ENCODE assay signal across 10 cellular contexts in genomic region chr20:62120365-62120762, GRCh38. TPM values are rescaled to one million over a fixed set of nuclear protein-coding genes. Genes with fewer than 3 reads are reported as not detected.
DNase-seq lines count a peak whose midpoint lies in the region; ATAC-seq and TF ChIP-seq lines count a peak whose summit lies in the region.
"Had no signal": no experiment of that assay in that cellular context is flagged by ENCODE, and none has a peak within 500 bp of the region (broad histone marks: within the 10 kb centered on the region; RNA-seq: fewer than 3 reads in every experiment).

No MANE protein-coding gene starts in this region.

- DNase-seq in activated CD4-positive, alpha-beta T cell treated with anti-CD3 and anti-CD28 coated beads, Interleukin-2, amount 10 ng/mL, durations not matched to agents 24 days and 14 days, result no peak
- DNase-seq in activated CD4-positive, alpha-beta T cell treated with anti-CD3 and anti-CD28 coated beads for 4 hours, result no peak
- DNase-seq in RWPE1 (ENCODE audit: low spot score) (no peak), endothelial cell (ENCODE audit: low spot score) (no peak), psoas muscle (no peak), dermis blood vessel endothelial cell (no peak)
- DNase-seq: activated CD4-positive, alpha-beta T cell treated with anti-CD3 and anti-CD28 coated beads, Interleukin-2, amount 50 U/mL, for 1 hour had no signal

- peaks cover 19% of the 10 kb centered on the region for H3K36me3 Mint-ChIP-seq in activated CD4-positive, alpha-beta T cell treated with anti-CD3 and anti-CD28 coated beads, Interleukin-2, amount 10 ng/mL, durations not matched to agents 24 days and 14 days (ENCODE audit: low read depth)
- peaks cover 11% of the 10 kb centered on the region for H3K36me3 Mint-ChIP-seq in endothelial cell (ENCODE audit: low read depth, unreplicated experiment)

- H3K4me3 Mint-ChIP-seq in activated CD4-positive, alpha-beta T cell treated with anti-CD3 and anti-CD28 coated beads, Interleukin-2, amount 10 ng/mL, durations not matched to agents 24 days and 14 days, result peak overlapping the region; percentile 58
- H3K4me3 Mint-ChIP-seq in endothelial cell (ENCODE audit: unreplicated experiment), result peak overlapping the region; percentile 10

- no peak for ATAC-seq in psoas muscle
- no peak for ATAC-seq in GM19467 (IDR thresholded peaks at IDR 0.05; ENCODE audit: unreplicated experiment)
- ATAC-seq in HG02588 (IDR thresholded peaks at IDR 0.05; ENCODE audit: unreplicated experiment), result no peak

- peaks cover 2 to 12% of the 10 kb centered on the region in 2 donors for H3K36me3 ChIP-seq in psoas muscle (ENCODE audit: insufficient read depth in 1 of 2, low read depth in 1 of 2)
- H3K36me3 ChIP-seq: colonic mucosa had no signal

- no peak overlapping the region for H3K4me3 ChIP-seq in psoas muscle

- H3K4me1 Mint-ChIP-seq in activated CD4-positive, alpha-beta T cell treated with anti-CD3 and anti-CD28 coated beads, Interleukin-2, amount 10 ng/mL, durations not matched to agents 24 days and 14 days, result peaks cover 28% of the 10 kb centered on the region
- peaks cover 2% of the 10 kb centered on the region for H3K4me1 Mint-ChIP-seq in endothelial cell (ENCODE audit: unreplicated experiment)

- no peak for TF ChIP-seq CTCF in RWPE1 (conservative IDR thresholded peaks at IDR 0.05; ENCODE audit: low read depth)
- no peak for TF ChIP-seq CTCF in endothelial cell (IDR thresholded peaks at IDR 0.05; ENCODE audit: unreplicated experiment)
- TF ChIP-seq CTCF in psoas muscle (IDR thresholded peaks at IDR 0.05), result no peak

- CTCF ChIA-PET in RWPE1 (lab: Yijun Ruan, JAX), result interaction anchor here (1.1 to 1.6 kb wide), 2 partner anchors 17 to 54 kb away, joined by 3 to 5 read pairs; no protein-coding TSS in a partner anchor

- H3K27me3 Mint-ChIP-seq in activated CD4-positive, alpha-beta T cell treated with anti-CD3 and anti-CD28 coated beads, Interleukin-2, amount 10 ng/mL, durations not matched to agents 24 days and 14 days, result no peaks in the 10 kb centered on the region
- peaks cover 2% of the 10 kb centered on the region for H3K27me3 Mint-ChIP-seq in endothelial cell (ENCODE audit: unreplicated experiment)

- H3K4me1 ChIP-seq in psoas muscle, result peaks cover 54% of the 10 kb centered on the region

- no peaks in the 10 kb centered on the region for H3K9me3 Mint-ChIP-seq in activated CD4-positive, alpha-beta T cell treated with anti-CD3 and anti-CD28 coated beads, Interleukin-2, amount 10 ng/mL, durations not matched to agents 24 days and 14 days
- H3K9me3 Mint-ChIP-seq in endothelial cell (ENCODE audit: unreplicated experiment), result no peaks in the 10 kb centered on the region

- 83 to 91% (median 89%) methylated on average over 5 of the region's 5 CpGs for WGBS in psoas muscle, 3 donors

- POLR2A ChIA-PET in RWPE1 (lab: Yijun Ruan, JAX; ENCODE audit: low non-redundant PET), result no interaction called here

- peak overlapping the region; percentile 60 for H3K27ac Mint-ChIP-seq in activated CD4-positive, alpha-beta T cell treated with anti-CD3 and anti-CD28 coated beads, Interleukin-2, amount 10 ng/mL, durations not matched to agents 24 days and 14 days
- no peak overlapping the region for H3K27ac Mint-ChIP-seq in endothelial cell (ENCODE audit: unreplicated experiment)

- H3K27me3 ChIP-seq in psoas muscle (ENCODE audit: insufficient read depth in 3 of 3, low read length in 2 of 3), result no peaks in the 10 kb centered on the region
- H3K27me3 ChIP-seq: colonic mucosa had no signal

- intact Hi-C loops in activated CD4-positive, alpha-beta T cell treated with anti-CD3 and anti-CD28 coated beads, Interleukin-2, amount 10 ng/mL, durations not matched to agents 24 days and 14 days (cut with micrococcal nuclease), result loop anchor here (5.0 kb wide), 1 partner anchor 267 kb away; the partner anchor contains the start of gene RPS21
- intact Hi-C loops in psoas muscle (cut with DNase I), result loop anchor here (2.0 to 5.0 kb wide), 2 partner anchors 53 to 54 kb away; partner anchors contain the start of gene TAF4 (in 1 of the 2)

- H3K9me3 ChIP-seq in psoas muscle, result no peaks in the 10 kb centered on the region
- H3K9me3 ChIP-seq: colonic mucosa had no signal

- H3K27ac ChIP-seq in RWPE1 (peak overlapping the region; percentile 98), psoas muscle (peak overlapping the region; percentile 99)

RNA-seq across cellular contexts. Expression of gene LSM14B, which starts 1.9 kb away (rescaled TPM):
- total RNA-seq in activated CD4-positive, alpha-beta T cell treated with anti-CD3 and anti-CD28 coated beads, Interleukin-2, amount 10 ng/mL, durations not matched to agents 24 days and 14 days, result 44.0 and 45.3 TPM in 2 replicates
- 35.3 TPM for total RNA-seq in endothelial cell (ENCODE audit: unreplicated experiment)
- 10 to 100 TPM; 52.4 to 67.0 (median 60.8) TPM for total RNA-seq in psoas muscle
- 10 to 100 TPM; 26.4 to 54.2 (median 39.6) TPM for polyA plus RNA-seq in psoas muscle
- 31.3 and 32.8 TPM in 2 replicates for total RNA-seq in dermis blood vessel endothelial cell

RNA-seq across cellular contexts. Expression of gene PSMA7, which starts 22.8 kb away (rescaled TPM):
- 434 and 449 TPM in 2 replicates for total RNA-seq in activated CD4-positive, alpha-beta T cell treated with anti-CD3 and anti-CD28 coated beads, Interleukin-2, amount 10 ng/mL, durations not matched to agents 24 days and 14 days
- 302 TPM for total RNA-seq in endothelial cell (ENCODE audit: unreplicated experiment)
- 100 to 1,000 TPM; 307 to 499 (median 459) TPM for total RNA-seq in psoas muscle
- polyA plus RNA-seq in psoas muscle, result 1,000 to 10,000 TPM in 1 of 3 donors, 100 to 1,000 TPM in 2; 652 to 1,146 (median 986) TPM
- total RNA-seq in dermis blood vessel endothelial cell, result 450 and 557 TPM in 2 replicates

RNA-seq across cellular contexts. Expression of gene SS18L1, which starts 23.2 kb away (rescaled TPM):
- total RNA-seq in activated CD4-positive, alpha-beta T cell treated with anti-CD3 and anti-CD28 coated beads, Interleukin-2, amount 10 ng/mL, durations not matched to agents 24 days and 14 days, result 26.7 and 29.0 TPM in 2 replicates
- total RNA-seq in endothelial cell (ENCODE audit: unreplicated experiment) (17.5 TPM), psoas muscle (10 to 100 TPM; 10.2 to 18.0 (median 13.2) TPM), dermis blood vessel endothelial cell (13.8 and 16.5 TPM in 2 replicates)
- polyA plus RNA-seq in psoas muscle, result 10 to 100 TPM; 10.1 to 12.7 (median 10.3) TPM

RNA-seq across cellular contexts. Expression of gene TAF4, which starts 54.7 kb away (rescaled TPM):
- total RNA-seq in activated CD4-positive, alpha-beta T cell treated with anti-CD3 and anti-CD28 coated beads, Interleukin-2, amount 10 ng/mL, durations not matched to agents 24 days and 14 days, result 25.6 and 26.6 TPM in 2 replicates
- total RNA-seq in endothelial cell (ENCODE audit: unreplicated experiment), result 14.2 TPM
- total RNA-seq in psoas muscle, result 10 to 100 TPM; 10.7 to 17.7 (median 14.4) TPM
- 1 to 10 TPM; 2.8 to 6.3 (median 3.3) TPM for polyA plus RNA-seq in psoas muscle
- total RNA-seq in dermis blood vessel endothelial cell, result 3.6 and 7.6 TPM in 2 replicates
